8 cellular contexts compared by ENCODE assay signal in the genomic region with DNA sequence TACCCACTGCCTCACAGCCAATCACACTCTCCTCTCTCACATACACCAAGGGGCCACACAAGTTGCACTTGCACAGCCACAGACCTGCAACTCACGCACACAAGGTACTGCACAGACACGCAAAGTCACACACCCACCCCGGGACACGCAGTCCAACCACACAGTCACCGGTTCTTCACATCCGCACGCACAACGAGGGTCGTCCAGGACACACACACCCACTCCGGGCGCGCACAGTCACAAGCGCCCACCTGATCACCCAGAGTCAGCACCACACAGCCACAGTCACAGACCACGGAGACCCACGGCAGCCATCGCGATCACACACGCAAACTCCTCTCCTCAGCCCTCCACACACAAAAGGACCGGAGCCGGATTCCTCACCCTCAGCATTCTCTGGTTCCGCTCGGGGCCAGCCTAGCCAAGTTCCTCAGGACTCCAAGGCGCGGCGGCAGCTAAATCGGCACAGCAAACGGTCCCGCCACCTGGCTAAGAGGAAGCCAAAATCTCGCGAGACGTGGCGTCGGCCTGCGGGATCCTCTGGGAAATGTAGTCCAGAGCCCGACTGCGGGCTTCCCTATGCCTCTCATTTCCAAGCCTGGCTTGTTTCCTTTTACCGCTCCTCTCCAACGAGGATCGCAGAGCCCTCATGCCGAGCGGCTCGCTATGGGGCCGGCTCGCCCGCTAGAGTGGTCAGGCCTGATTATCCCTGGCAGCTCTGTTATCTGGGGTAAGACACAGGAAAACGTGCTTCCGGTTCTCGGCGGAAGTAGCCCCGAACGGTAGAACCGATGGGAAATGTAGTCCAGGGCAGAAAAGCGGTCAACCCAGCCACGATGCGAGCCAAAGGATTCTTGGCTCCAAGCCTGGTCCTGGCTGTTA. TPM values are rescaled to one million over a fixed set of nuclear protein-coding genes. Genes with fewer than 3 reads are reported as not detected.
A peak's percentile ranks its signal among the peaks of the same experiment; 100 is the strongest.
DNase-seq lines count a peak whose midpoint lies in the region; ATAC-seq, FAIRE-seq and TF ChIP-seq lines count a peak whose summit lies in the region.

ZNF850 (minus strand) TSS at position 467 of the 882 bp plus-strand sequence. CDS start 10,201 bp downstream, outside the sequence.

- H3K27ac ChIP-seq in dorsolateral prefrontal cortex (peak within 1 kb of the TSS in 57 of 59 donors; percentile 7 to 97 (median 88)), right lobe of liver (peak within 1 kb of the TSS; percentile 50 to 77 (median 63))

- no peaks in the 10 kb centered on the region for H3K36me3 ChIP-seq in BE2C
- no peaks in the 10 kb centered on the region for H3K36me3 ChIP-seq in right lobe of liver

- no peak for TF ChIP-seq CTCF in BE2C (IDR thresholded peaks at IDR 0.05; ENCODE audit: low read depth, low read length)
- TF ChIP-seq CTCF in dorsolateral prefrontal cortex (IDR thresholded peaks at IDR 0.05 in 54 of 56, conservative IDR thresholded peaks at IDR 0.05 in 2 of 56; ENCODE audit: low read depth in 1 of 56, partially characterized antibody in 56 of 56): peak in 14 of 56 donors; percentile 3 to 44 (median 20)
- TF ChIP-seq CTCF in right lobe of liver (IDR thresholded peaks at IDR 0.05): no peak

- H3K27me3 ChIP-seq in BE2C (no peaks in the 10 kb centered on the region), dorsolateral prefrontal cortex (no peaks in the 10 kb centered on the region), right lobe of liver (no peaks in the 10 kb centered on the region)

- 1% methylated on average over 20 of the region's 55 CpGs for WGBS in right lobe of liver (ENCODE audit: insufficient coverage, low coverage, low lambda C conversion rate, missing lambda C conversion rate)

- peak; percentile 37 for TF ChIP-seq POLR2A in right lobe of liver (IDR thresholded peaks at IDR 0.05)

- peak; percentile 94 for ATAC-seq in HG03442 (IDR thresholded peaks at IDR 0.05; ENCODE audit: unreplicated experiment)
- ATAC-seq in right lobe of liver: peak; percentile 94 to 98 (median 96)

- FAIRE-seq in GM19239 (lab: Jason Lieb, UNC): peak; percentile 97

- H3K4me3 ChIP-seq in BE2C (ENCODE audit: low read depth, low read length) (peak within 1 kb of the TSS; percentile 96), dorsolateral prefrontal cortex (peak within 1 kb of the TSS; percentile 55 to 100 (median 88)), right lobe of liver (peak within 1 kb of the TSS; percentile 64 to 88 (median 70))

- peak; percentile 95 for DNase-seq in BE2C
- peak; percentile 87 for DNase-seq in GM19239 (ENCODE audit: insufficient read length, low spot score)
- peak; percentile 65 for DNase-seq in NCI-H524 treated with DMSO at 0.1 percent for 48 hours (lab: John Stamatoyannopoulos, UW)
- DNase-seq in activated CD4-positive, alpha-beta T cell treated with anti-CD3 and anti-CD28 coated beads, Interleukin-2, amount 50 U/mL, for 4 hours: peak; percentile 94 to 95
- peak; percentile 89 to 97 (median 94) for DNase-seq in dorsolateral prefrontal cortex
- peak; percentile 95 to 97 (median 96) for DNase-seq in right lobe of liver
- peak; percentile 96 for DNase-seq in stimulated activated CD4-positive, alpha-beta T cell treated with anti-CD3 and anti-CD28 coated beads, Interleukin-4, amount 100 ng/mL, for 24 hours

- H3K4me1 ChIP-seq in BE2C (no peaks in the 10 kb centered on the region), right lobe of liver (peaks cover 0 to 10% (median 2%) of the 10 kb centered on the region in 4 donors)

- H3K9me3 ChIP-seq in BE2C (peaks cover 4% of the 10 kb centered on the region; the same call in 1 of the 2 replicates), right lobe of liver (peaks cover 0 to 11% (median 0%) of the 10 kb centered on the region in 4 donors)

- intact Hi-C loops in dorsolateral prefrontal cortex (cut with DNase I): loop anchor here (2.0 to 10.0 kb wide), 7 partner anchors 65 to 245 kb away; partner anchors contain the start of genes ZNF567 (in 2 of the 2), ZNF260 (in 1 of the 2), ZNF345 (in 1 of the 2) and ZNF461 (in 1 of the 2)
- intact Hi-C loops in right lobe of liver (cut with DNase I): loop anchor here in 1 of 2 donors (10.0 kb wide), 1 partner anchor 72 kb away; no protein-coding TSS in a partner anchor

RNA-seq across cellular contexts. Expression of gene ZNF850, which starts in this region (rescaled TPM):
- polyA plus RNA-seq in BE2C (2012; ENCODE audit: insufficient read depth, insufficient read length, low read depth): 3.1 TPM
- total RNA-seq in dorsolateral prefrontal cortex (1 to 10 TPM in 115 of 120 experiments, under 1 TPM in 5; 0.84 to 5.1 (median 1.8) TPM), right lobe of liver (1 to 10 TPM in 3 of 6 experiments, under 1 TPM in 3; 0.68 to 1.1 (median 0.96) TPM)

Comparison
In these comparisons a context has a peak if more than half of its experiments do, and no peak if none do; other contexts are left out.
1. Peak in every context shown above with its lines: DNase-seq, ATAC-seq, H3K4me3 ChIP-seq and H3K27ac ChIP-seq.